Comparison of ENCODE assay signal across 9 cellular contexts in genomic region chr5:77844408-77845272, GRCh38.
DNase-seq lines count a peak whose midpoint lies in the region; ATAC-seq and TF ChIP-seq lines count a peak whose summit lies in the region.
"Had no signal": no experiment of that assay in that cellular context is flagged by ENCODE, and none has a peak within 500 bp of the region (broad histone marks: within the 10 kb centered on the region; RNA-seq: fewer than 3 reads in every experiment).

No MANE protein-coding gene starts in this region.

- H3K9me3 ChIP-seq in colonic mucosa: no peaks in the 10 kb centered on the region

- no peaks in the 10 kb centered on the region for H3K9me3 Mint-ChIP-seq in activated T-cell treated with anti-CD3 and anti-CD28 coated beads, Interleukin-2, amount 50 U/mL, for 72 hours
- H3K9me3 Mint-ChIP-seq in memory B cell (no peaks in the 10 kb centered on the region), type B pancreatic cell (no peaks in the 10 kb centered on the region)

- DNase-seq in activated T-cell treated with anti-CD3 and anti-CD28 coated beads, Interleukin-2, amount 50 U/mL, for 72 hours: no peak
- no peak for DNase-seq in activated T-cell treated with anti-CD3 and anti-CD28 coated beads, Interleukin-2, amount 50 U/mL, for 1 hour
- DNase-seq in colonic mucosa (no peak), memory B cell (ENCODE audit: low spot score in 2 of 2) (peak in 1 of 2 donors; percentile 27), type B pancreatic cell (ENCODE audit: extremely low spot score, unreplicated experiment) (no peak), NCI-H524 treated with DMSO at 0.1 percent for 48 hours (lab: John Stamatoyannopoulos, UW) (no peak), GM19240 (ENCODE audit: insufficient read length, low spot score) (no peak)
- DNase-seq: NCI-H1694 treated with DMSO at 0.1 percent for 48 hours had no signal

- H3K36me3 ChIP-seq in colonic mucosa: no peaks in the 10 kb centered on the region

- intact Hi-C loops in colonic mucosa (cut with DNase I): no loop called here

- no peaks in the 10 kb centered on the region for H3K36me3 Mint-ChIP-seq in activated T-cell treated with anti-CD3 and anti-CD28 coated beads, Interleukin-2, amount 50 U/mL, for 72 hours (ENCODE audit: insufficient read depth in 2 of 2)
- H3K36me3 Mint-ChIP-seq in memory B cell (no peaks in the 10 kb centered on the region), type B pancreatic cell (no peaks in the 10 kb centered on the region)

- H3K4me1 ChIP-seq in colonic mucosa: no peaks in the 10 kb centered on the region

- no peak overlapping the region for H3K27ac Mint-ChIP-seq in activated T-cell treated with anti-CD3 and anti-CD28 coated beads, Interleukin-2, amount 50 U/mL, for 72 hours
- H3K27ac Mint-ChIP-seq in memory B cell (no peak overlapping the region), type B pancreatic cell (no peak overlapping the region)

- H3K27me3 Mint-ChIP-seq in activated T-cell treated with anti-CD3 and anti-CD28 coated beads, Interleukin-2, amount 50 U/mL, for 72 hours (ENCODE audit: low read depth): peaks cover 46% of the 10 kb centered on the region
- H3K27me3 Mint-ChIP-seq in memory B cell (peaks cover 15% of the 10 kb centered on the region), type B pancreatic cell (peaks cover 98% of the 10 kb centered on the region)

- no peak overlapping the region for H3K27ac ChIP-seq in colonic mucosa

- H3K4me3 Mint-ChIP-seq in activated T-cell treated with anti-CD3 and anti-CD28 coated beads, Interleukin-2, amount 50 U/mL, for 72 hours: peak overlapping the region; percentile 81 to 85
- peak overlapping the region; percentile 87 for H3K4me3 Mint-ChIP-seq in memory B cell
- peak overlapping the region; percentile 83 for H3K4me3 Mint-ChIP-seq in type B pancreatic cell

- H3K4me1 Mint-ChIP-seq in activated T-cell treated with anti-CD3 and anti-CD28 coated beads, Interleukin-2, amount 50 U/mL, for 72 hours (ENCODE audit: low read depth): peaks cover 5% of the 10 kb centered on the region
- H3K4me1 Mint-ChIP-seq in memory B cell (peaks cover 8% of the 10 kb centered on the region), type B pancreatic cell (ENCODE audit: unreplicated experiment) (peaks cover 7% of the 10 kb centered on the region)

- H3K9ac ChIP-seq in colonic mucosa (ENCODE audit: low read depth in 2 of 2, low read length in 2 of 2): peak overlapping the region in 1 of 2 donors; percentile 35

- H3K27me3 ChIP-seq in colonic mucosa: peaks cover 24% of the 10 kb centered on the region

- peak overlapping the region; percentile 17 for H3K4me3 ChIP-seq in colonic mucosa

- TF ChIP-seq CTCF in colonic mucosa (IDR thresholded peaks at IDR 0.05): no peak
- TF ChIP-seq CTCF in type B pancreatic cell (conservative IDR thresholded peaks at IDR 0.05): peak; percentile 20

- ATAC-seq in activated T-cell treated with anti-CD3 and anti-CD28 coated beads, Interleukin-2, amount 50 U/mL, for 72 hours (replicated peaks in 1 of 2): peak in 1 of 2 donors; percentile 36
- ATAC-seq in memory B cell (ENCODE audit: low read depth) (peak; percentile 41), HG03442 (IDR thresholded peaks at IDR 0.05; ENCODE audit: unreplicated experiment) (no peak)
